Comparison of ENCODE assay signal across 9 cellular contexts in genomic region chr2:189442468-189442867, GRCh38. TPM values are rescaled to one million over a fixed set of nuclear protein-coding genes. Genes with fewer than 3 reads are reported as not detected.
DNase-seq lines count a peak whose midpoint lies in the region; ATAC-seq and TF ChIP-seq lines count a peak whose summit lies in the region.
"Had no signal": no experiment of that assay in that cellular context is flagged by ENCODE, and none has a peak within 500 bp of the region (broad histone marks: within the 10 kb centered on the region; RNA-seq: fewer than 3 reads in every experiment).

No MANE protein-coding gene starts in this region.

- CTCF ChIA-PET in activated naive CD4-positive, alpha-beta T cell treated with anti-CD3 and anti-CD28 coated beads for 36 hours (lab: Charles Lee), result interaction anchor here (0.5 to 1.5 kb wide), 2 partner anchors 149 to 321 kb away, joined by 5 to 6 read pairs; no protein-coding TSS in a partner anchor

- H3K4me3 ChIP-seq in OCI-LY3 (ENCODE audit: low read length), result peak overlapping the region; percentile 94
- peak overlapping the region; percentile 90 for H3K4me3 ChIP-seq in endocrine pancreas (ENCODE audit: control insufficient read depth, insufficient read depth, low read length)
- peak overlapping the region; percentile 90 for H3K4me3 ChIP-seq in psoas muscle

- H3K4me2 ChIP-seq in OCI-LY3 (ENCODE audit: low read length), result peak overlapping the region; percentile 81

- H3K27me3 Mint-ChIP-seq in activated naive CD4-positive, alpha-beta T cell treated with anti-CD3 and anti-CD28 coated beads for 36 hours (ENCODE audit: low read depth), result no peaks in the 10 kb centered on the region
- H3K27me3 Mint-ChIP-seq: naive B cell had no signal

- H3K9ac ChIP-seq in OCI-LY3 (ENCODE audit: low read length), result peak overlapping the region; percentile 88
- H3K9ac ChIP-seq in endocrine pancreas (ENCODE audit: control insufficient read depth, insufficient read depth, low read length), result no peak overlapping the region

- DNase-seq in activated naive CD4-positive, alpha-beta T cell treated with anti-CD3 and anti-CD28 coated beads for 36 hours, result peak; percentile 24
- no peak for DNase-seq in activated naive CD4-positive, alpha-beta T cell treated with anti-CD3 and anti-CD28 coated beads, Interleukin-2, amount 50 U/mL, for 72 hours (ENCODE audit: low spot score in 2 of 2)
- DNase-seq in psoas muscle, result no peak
- DNase-seq in KBM-7, result no peak
- no peak for DNase-seq in SKM-1 treated with dmso at 0.1 percent for 144 hours (lab: John Stamatoyannopoulos, UW; ENCODE audit: unreplicated experiment)
- DNase-seq: naive B cell had no signal

- H3K4me1 ChIP-seq in OCI-LY3 (ENCODE audit: low read length) (peaks cover 38% of the 10 kb centered on the region), endocrine pancreas (ENCODE audit: control insufficient read depth, insufficient read depth, low read length) (peaks cover 14% of the 10 kb centered on the region), psoas muscle (peaks cover 9% of the 10 kb centered on the region)

- peaks cover 13% of the 10 kb centered on the region for H3K36me3 Mint-ChIP-seq in activated naive CD4-positive, alpha-beta T cell treated with anti-CD3 and anti-CD28 coated beads for 36 hours (ENCODE audit: low read depth)
- H3K36me3 Mint-ChIP-seq in activated naive CD4-positive, alpha-beta T cell treated with anti-CD3 and anti-CD28 coated beads, Interleukin-2, amount 50 U/mL, for 72 hours, result peaks cover 11 to 16% of the 10 kb centered on the region in 2 donors
- H3K36me3 Mint-ChIP-seq: naive B cell had no signal

- H3K9me3 ChIP-seq in OCI-LY3 (ENCODE audit: insufficient read depth, low read length) (no peaks in the 10 kb centered on the region), endocrine pancreas (ENCODE audit: control insufficient read depth, low read length) (no peaks in the 10 kb centered on the region), psoas muscle (no peaks in the 10 kb centered on the region)

- no peak overlapping the region for H3K4me3 Mint-ChIP-seq in activated naive CD4-positive, alpha-beta T cell treated with anti-CD3 and anti-CD28 coated beads for 36 hours

- H3K9me3 Mint-ChIP-seq in activated naive CD4-positive, alpha-beta T cell treated with anti-CD3 and anti-CD28 coated beads for 36 hours, result no peaks in the 10 kb centered on the region
- H3K9me3 Mint-ChIP-seq in activated naive CD4-positive, alpha-beta T cell treated with anti-CD3 and anti-CD28 coated beads, Interleukin-2, amount 50 U/mL, for 72 hours, result no peaks in the 10 kb centered on the region
- H3K9me3 Mint-ChIP-seq: naive B cell had no signal

- in situ Hi-C loops in KBM-7 (cut with MboI; ENCODE audit: low pct_unique_long_range_greater_than_20kb, low sequenced_read_pairs), result no loop called here

- peak overlapping the region; percentile 97 for H3K27ac Mint-ChIP-seq in activated naive CD4-positive, alpha-beta T cell treated with anti-CD3 and anti-CD28 coated beads for 36 hours
- peak overlapping the region in 1 of 2 donors; percentile 88 for H3K27ac Mint-ChIP-seq in activated naive CD4-positive, alpha-beta T cell treated with anti-CD3 and anti-CD28 coated beads, Interleukin-2, amount 50 U/mL, for 72 hours

- H3K36me3 ChIP-seq in OCI-LY3 (replicated peaks; ENCODE audit: low read depth, low read length) (peaks cover 30% of the 10 kb centered on the region), endocrine pancreas (ENCODE audit: control insufficient read depth, insufficient read depth, low read length) (no peaks in the 10 kb centered on the region), psoas muscle (ENCODE audit: insufficient read depth in 1 of 2, low read depth in 1 of 2) (peaks cover 0 to 3% of the 10 kb centered on the region in 2 donors)

- no peak overlapping the region for H3K27ac ChIP-seq in OCI-LY3 (ENCODE audit: low read length)
- H3K27ac ChIP-seq in psoas muscle, result no peak overlapping the region

- H3K4me1 Mint-ChIP-seq in activated naive CD4-positive, alpha-beta T cell treated with anti-CD3 and anti-CD28 coated beads for 36 hours (ENCODE audit: low read depth), result peaks cover 13% of the 10 kb centered on the region

- peaks cover 45% of the 10 kb centered on the region for H4K20me1 ChIP-seq in OCI-LY3 (ENCODE audit: insufficient read depth, low read length)

- intact Hi-C loops in activated naive CD4-positive, alpha-beta T cell treated with anti-CD3 and anti-CD28 coated beads for 36 hours (cut with micrococcal nuclease), result loop anchor here (5.0 to 10.0 kb wide), 3 partner anchors 880 to 1092 kb away; partner anchors contain the start of gene NEMP2
- intact Hi-C loops in psoas muscle (cut with DNase I), result no loop called here

- ATAC-seq in activated naive CD4-positive, alpha-beta T cell treated with anti-CD3 and anti-CD28 coated beads, Interleukin-2, amount 50 U/mL, for 72 hours, result no peak
- no peak for ATAC-seq in psoas muscle
- ATAC-seq in HG03520 (IDR thresholded peaks at IDR 0.05; ENCODE audit: unreplicated experiment), result no peak

- H2AFZ ChIP-seq in OCI-LY3 (ENCODE audit: low read depth, low read length), result no peak overlapping the region

- TF ChIP-seq CTCF in OCI-LY3 (IDR thresholded peaks at IDR 0.05; ENCODE audit: low read depth, low read length), result no peak
- no peak for TF ChIP-seq CTCF in psoas muscle (IDR thresholded peaks at IDR 0.05)

- 90 to 93% (median 90%) methylated on average over 10 of the region's 10 CpGs for WGBS in psoas muscle, 3 donors

- H3K79me2 ChIP-seq in OCI-LY3 (ENCODE audit: low read length), result peaks cover 62% of the 10 kb centered on the region

- H3K27me3 ChIP-seq in OCI-LY3 (ENCODE audit: low read depth, low read length), result no peaks in the 10 kb centered on the region
- no peaks in the 10 kb centered on the region for H3K27me3 ChIP-seq in endocrine pancreas (ENCODE audit: control insufficient read depth, insufficient read depth, low read length)
- no peaks in the 10 kb centered on the region for H3K27me3 ChIP-seq in psoas muscle (ENCODE audit: insufficient read depth in 3 of 3, low read length in 2 of 3)

RNA-seq across cellular contexts. Expression of gene WDR75, which starts 1.2 kb away (rescaled TPM):
- total RNA-seq in activated naive CD4-positive, alpha-beta T cell treated with anti-CD3 and anti-CD28 coated beads for 36 hours, result 10 to 100 TPM; 69.7 to 72.7 TPM
- 10 to 100 TPM; 29.8 to 80.1 TPM for total RNA-seq in activated naive CD4-positive, alpha-beta T cell treated with anti-CD3 and anti-CD28 coated beads, Interleukin-2, amount 50 U/mL, for 72 hours
- total RNA-seq in psoas muscle, result 10 to 100 TPM; 17.4 to 20.3 (median 18.6) TPM
- 10 to 100 TPM in 2 of 3 donors, 1 to 10 TPM in 1; 9.2 to 16.7 (median 10.8) TPM for polyA plus RNA-seq in psoas muscle
